ENCODE assay signal across 18 cellular contexts in genomic region chr11:36817336-36817965, GRCh38.
A peak's percentile ranks its signal among the peaks of the same experiment; 100 is the strongest.
DNase-seq lines count a peak whose midpoint lies in the region; ATAC-seq, FAIRE-seq and TF ChIP-seq lines count a peak whose summit lies in the region.
"Had no signal": no experiment of that assay in that cellular context is flagged by ENCODE, and none has a peak within 500 bp of the region (broad histone marks: within the 10 kb centered on the region; RNA-seq: fewer than 3 reads in every experiment).

No MANE protein-coding gene starts in this region.

- H3K4me3 Mint-ChIP-seq in activated T-cell treated with anti-CD3 and anti-CD28 coated beads, Interleukin-2, amount 50 U/mL, for 72 hours = no peak overlapping the region
- H3K4me3 Mint-ChIP-seq: activated CD8-positive, alpha-beta memory T cell treated with anti-CD3 and anti-CD28 coated beads, Interleukin-2, amount 10 ng/mL, durations not matched to agents 7 days and 5 days; CD4-positive, CD25-positive, alpha-beta regulatory T cell; WTC11 had no signal

- H3K4me3 ChIP-seq in fibroblast of the aortic adventitia (ENCODE audit: low read depth, low read length) (no peak overlapping the region), brain microvascular endothelial cell (ENCODE audit: low read depth, low read length) (no peak overlapping the region)
- H3K4me3 ChIP-seq: coronary artery, ovary, skin epidermis had no signal

- H3K27me3 Mint-ChIP-seq in activated T-cell treated with anti-CD3 and anti-CD28 coated beads, Interleukin-2, amount 50 U/mL, for 72 hours (ENCODE audit: low read depth) = peaks cover 6% of the 10 kb centered on the region
- H3K27me3 Mint-ChIP-seq: activated CD8-positive, alpha-beta memory T cell treated with anti-CD3 and anti-CD28 coated beads, Interleukin-2, amount 10 ng/mL, durations not matched to agents 7 days and 5 days; CD4-positive, CD25-positive, alpha-beta regulatory T cell had no signal

- H3K36me3 ChIP-seq in brain microvascular endothelial cell (replicated peaks) = no peaks in the 10 kb centered on the region
- H3K36me3 ChIP-seq: ovary had no signal

- H3K4me1 Mint-ChIP-seq in activated T-cell treated with anti-CD3 and anti-CD28 coated beads, Interleukin-2, amount 50 U/mL, for 72 hours (ENCODE audit: low read depth) = no peaks in the 10 kb centered on the region
- H3K4me1 Mint-ChIP-seq: activated CD8-positive, alpha-beta memory T cell treated with anti-CD3 and anti-CD28 coated beads, Interleukin-2, amount 10 ng/mL, durations not matched to agents 7 days and 5 days; CD4-positive, CD25-positive, alpha-beta regulatory T cell; WTC11 had no signal

- H3K9me3 Mint-ChIP-seq in activated T-cell treated with anti-CD3 and anti-CD28 coated beads, Interleukin-2, amount 50 U/mL, for 72 hours = peaks cover 1 to 4% of the 10 kb centered on the region in 2 donors

- no peak overlapping the region for H3K27ac Mint-ChIP-seq in activated T-cell treated with anti-CD3 and anti-CD28 coated beads, Interleukin-2, amount 50 U/mL, for 72 hours
- H3K27ac Mint-ChIP-seq: activated CD8-positive, alpha-beta memory T cell treated with anti-CD3 and anti-CD28 coated beads, Interleukin-2, amount 10 ng/mL, durations not matched to agents 7 days and 5 days; CD4-positive, CD25-positive, alpha-beta regulatory T cell; WTC11 had no signal

- H3K27ac ChIP-seq in brain microvascular endothelial cell = no peak overlapping the region
- H3K27ac ChIP-seq: coronary artery, ovary, skin epidermis had no signal

- DNase-seq in activated T-cell treated with anti-CD3 and anti-CD28 coated beads, Interleukin-2, amount 50 U/mL, for 72 hours = no peak
- no peak for DNase-seq in activated T-cell treated with anti-CD3 and anti-CD28 coated beads, Interleukin-2, amount 50 U/mL, for 48 hours
- peak; percentile 18 for DNase-seq in RCC 7860 (ENCODE audit: low spot score)
- DNase-seq in fibroblast of the aortic adventitia (ENCODE audit: low read depth) = peak; percentile 9
- DNase-seq in midbrain (lab: John Stamatoyannopoulos, UW) = no peak
- no peak for DNase-seq in brain microvascular endothelial cell
- DNase-seq: activated CD8-positive, alpha-beta memory T cell treated with anti-CD3 and anti-CD28 coated beads, Interleukin-2, amount 10 ng/mL, durations not matched to agents 7 days and 5 days; CD4-positive, CD25-positive, alpha-beta regulatory T cell; left cardiac atrium; ovary; SW 1271 had no signal

- no peaks in the 10 kb centered on the region for H3K27me3 ChIP-seq in brain microvascular endothelial cell (replicated peaks)
- H3K27me3 ChIP-seq: ovary had no signal

- TF ChIP-seq CTCF in fibroblast of the aortic adventitia (IDR thresholded peaks at IDR 0.05; ENCODE audit: insufficient read depth, low read length) (no peak), brain microvascular endothelial cell (IDR thresholded peaks at IDR 0.05; ENCODE audit: low read depth, low read length, missing control alignments) (no peak)

- FAIRE-seq in RCC 7860 (lab: Jason Lieb, UNC) = no peak
- FAIRE-seq: astrocyte had no signal

- H3K36me3 Mint-ChIP-seq in activated T-cell treated with anti-CD3 and anti-CD28 coated beads, Interleukin-2, amount 50 U/mL, for 72 hours (ENCODE audit: insufficient read depth in 2 of 2) = no peaks in the 10 kb centered on the region
- H3K36me3 Mint-ChIP-seq: activated CD8-positive, alpha-beta memory T cell treated with anti-CD3 and anti-CD28 coated beads, Interleukin-2, amount 10 ng/mL, durations not matched to agents 7 days and 5 days; CD4-positive, CD25-positive, alpha-beta regulatory T cell had no signal

- peak; percentile 29 to 65 for ATAC-seq in activated T-cell treated with anti-CD3 and anti-CD28 coated beads, Interleukin-2, amount 50 U/mL, for 72 hours (replicated peaks in 1 of 2)
- ATAC-seq in GM21825 (IDR thresholded peaks at IDR 0.05; ENCODE audit: unreplicated experiment) (no peak), GM21619 (IDR thresholded peaks at IDR 0.05; ENCODE audit: unreplicated experiment) (no peak)
- ATAC-seq: activated CD8-positive, alpha-beta memory T cell treated with anti-CD3 and anti-CD28 coated beads, Interleukin-2, amount 10 ng/mL, durations not matched to agents 7 days and 5 days; esophagus mucosa; left cardiac atrium; WTC11 had no signal

- in situ Hi-C loops in brain microvascular endothelial cell (cut with HindIII; ENCODE audit: low pct_ligation_motif_present, low sequenced_read_pairs) = no loop called here

Comparison
In these comparisons a context has a peak if more than half of its experiments do, and no peak if none do; other contexts are left out.
1. ATAC-seq: peak in activated T-cell treated with anti-CD3 and anti-CD28 coated beads, Interleukin-2, amount 50 U/mL, for 72 hours (2 of 2); none in GM21825 (single experiment) and GM21619 (single experiment).
2. DNase-seq: peak in RCC 7860 (single experiment) and fibroblast of the aortic adventitia (single experiment); none in activated T-cell treated with anti-CD3 and anti-CD28 coated beads, Interleukin-2, amount 50 U/mL, for 72 hours (0 of 2), activated T-cell treated with anti-CD3 and anti-CD28 coated beads, Interleukin-2, amount 50 U/mL, for 48 hours (0 of 2), midbrain (single experiment) and brain microvascular endothelial cell (single experiment).